In the genomic region with DNA sequence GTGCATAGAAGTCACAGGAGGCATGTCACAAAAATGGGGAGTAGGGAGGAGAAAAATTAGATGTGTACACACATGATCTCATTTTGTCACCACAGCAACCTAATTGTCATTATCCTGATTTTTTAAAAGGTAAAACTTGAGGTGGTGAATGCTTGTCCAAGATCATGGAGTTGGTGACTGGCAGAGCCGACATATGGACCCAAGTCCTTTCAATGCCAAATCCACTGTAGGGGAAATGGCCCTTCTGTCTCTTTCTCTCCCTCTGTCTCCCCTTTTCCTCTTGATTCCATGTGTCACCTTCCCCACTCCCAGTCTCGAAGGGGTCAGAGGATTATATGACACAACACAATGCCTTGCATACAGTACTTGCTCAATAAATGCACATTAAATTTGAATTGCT, we compare ENCODE assay signal across 12 cellular contexts.
DNase-seq lines count a peak whose midpoint lies in the region; ATAC-seq and TF ChIP-seq lines count a peak whose summit lies in the region.
"Had no signal": no experiment of that assay in that cellular context is flagged by ENCODE, and none has a peak within 500 bp of the region (broad histone marks: within the 10 kb centered on the region; RNA-seq: fewer than 3 reads in every experiment).

No MANE protein-coding gene starts in this region.

- CTCF ChIA-PET in HEK293 (lab: Yijun Ruan, JAX): no interaction called here

- no peaks in the 10 kb centered on the region for H3K36me3 ChIP-seq in HEK293 (ENCODE audit: control insufficient read depth in 2 of 2, insufficient read depth in 1 of 2, low read length in 2 of 2)
- H3K36me3 ChIP-seq in RWPE2 (ENCODE audit: low read depth): no peaks in the 10 kb centered on the region
- no peaks in the 10 kb centered on the region for H3K36me3 ChIP-seq in esophagus muscularis mucosa
- H3K36me3 ChIP-seq: HAP-1, prostate gland had no signal

- TF ChIP-seq POLR2A in esophagus muscularis mucosa (IDR thresholded peaks at IDR 0.05; ENCODE audit: low read depth): no peak

- WGBS in esophagus muscularis mucosa: 92% methylated on average over 2 of the region's 2 CpGs

- H3K4me1 ChIP-seq in HEK293 (ENCODE audit: control insufficient read depth, insufficient read depth, low read length) (no peaks in the 10 kb centered on the region), RWPE2 (ENCODE audit: insufficient read depth, poor library complexity, severe bottlenecking) (peaks cover 31% of the 10 kb centered on the region), esophagus muscularis mucosa (peaks cover 13 to 18% (median 16%) of the 10 kb centered on the region in 4 donors)
- H3K4me1 ChIP-seq: HAP-1 had no signal

- H3K27ac ChIP-seq in HEK293 (ENCODE audit: extremely low read depth, low read depth, low read length): no peak overlapping the region
- H3K27ac ChIP-seq in RWPE2 (ENCODE audit: poor library complexity, severe bottlenecking): peak overlapping the region; percentile 99
- peak overlapping the region; percentile 41 to 63 (median 50) for H3K27ac ChIP-seq in esophagus muscularis mucosa (replicated peaks in 1 of 4)
- H3K27ac ChIP-seq in skin epidermis: peak overlapping the region in 11 of 21 experiments; percentile 4 to 69 (median 40)
- H3K27ac ChIP-seq: C4-2B, prostate gland had no signal

- H3K9me3 ChIP-seq in HEK293 (ENCODE audit: control insufficient read depth, insufficient read depth, low read depth, low read length) (no peaks in the 10 kb centered on the region), RWPE2 (ENCODE audit: severe bottlenecking) (no peaks in the 10 kb centered on the region), esophagus muscularis mucosa (no peaks in the 10 kb centered on the region)
- H3K9me3 ChIP-seq: HAP-1, prostate gland had no signal

- no peak for DNase-seq in RWPE2 (ENCODE audit: low spot score)
- no peak for DNase-seq in esophagus muscularis mucosa (ENCODE audit: extremely low spot score)
- no peak for DNase-seq in SK-N-DZ (ENCODE audit: low spot score)
- DNase-seq in AG08396 (ENCODE audit: low spot score): no peak
- no peak for DNase-seq in stimulated activated naive CD8-positive, alpha-beta T cell treated with anti-CD3 and anti-CD28 coated beads, Interleukin-15, Interleukin-2, amounts not matched to agents 100 U/mL and 50 U/mL, for 24 hours

- H3K4me3 ChIP-seq in HEK293 (ENCODE audit: low read depth, low read length) (no peak overlapping the region), RWPE2 (ENCODE audit: severe bottlenecking) (no peak overlapping the region), esophagus muscularis mucosa (no peak overlapping the region), skin epidermis (no peak overlapping the region)
- H3K4me3 ChIP-seq: HAP-1, prostate gland had no signal

- ATAC-seq in RWPE2 (ENCODE audit: low read depth) (no peak), HG03457 (IDR thresholded peaks at IDR 0.05; ENCODE audit: unreplicated experiment) (no peak)
- ATAC-seq in stimulated activated naive CD8-positive, alpha-beta T cell treated with anti-CD3 and anti-CD28 coated beads, Interleukin-15, Interleukin-2, amounts not matched to agents 100 U/mL and 50 U/mL, for 24 hours: no peak
- ATAC-seq: stimulated activated memory B cell treated with anti-CD40 and anti-IgM and Interleukin-4, amounts not matched to agents 10 μg/mL and 1 μg/mL and 100 μg/mL, for 72 hours had no signal

- intact Hi-C loops in esophagus muscularis mucosa (cut with DNase I): no loop called here

- POLR2A ChIA-PET in HEK293 (lab: Yijun Ruan, JAX): interaction anchor here (1.1 to 1.6 kb wide), 2 partner anchors 11 to 66 kb away, joined by 4 to 6 read pairs; a partner anchor contains a TSS

- H3K27me3 ChIP-seq in RWPE2 (ENCODE audit: insufficient read depth, poor library complexity, severe bottlenecking) (no peaks in the 10 kb centered on the region), esophagus muscularis mucosa (no peaks in the 10 kb centered on the region)

- TF ChIP-seq CTCF in HEK293 (tag by site-specific recombination; IDR thresholded peaks at IDR 0.05): no peak
- TF ChIP-seq CTCF in RWPE2 (IDR thresholded peaks at IDR 0.05; ENCODE audit: poor library complexity, severe bottlenecking): no peak
- TF ChIP-seq CTCF in esophagus muscularis mucosa (IDR thresholded peaks at IDR 0.05): no peak

- no peak for TF ChIP-seq EP300 in esophagus muscularis mucosa (IDR thresholded peaks at IDR 0.05)

TF ChIP-seq in HEK293, 187 proteins besides CTCF, POLR2A, EP300 and RAD21:
- TF ChIP-seq ZNF792 (tag by site-specific recombination; IDR thresholded peaks at IDR 0.05) (peak; percentile 25; the same call in 1 of the 2 replicates), ZNF664 (tag by site-specific recombination; IDR thresholded peaks at IDR 0.05) (peak; percentile 53; the same call in 1 of the 2 replicates), ZNF701 (tag by site-specific recombination; IDR thresholded peaks at IDR 0.05) (no peak), ZNF560 (tag by site-specific recombination; IDR thresholded peaks at IDR 0.05; ENCODE audit: borderline replicate concordance) (no peak), ZNF202 (tag by site-specific recombination; IDR thresholded peaks at IDR 0.05; ENCODE audit: borderline replicate concordance) (no peak), RBAK (tag by site-specific recombination; IDR thresholded peaks at IDR 0.05) (no peak), SCRT2 (tag by site-specific recombination; IDR thresholded peaks at IDR 0.05) (no peak), ZNF37A (tag by site-specific recombination; IDR thresholded peaks at IDR 0.05) (no peak), ZNF121 (tag by site-specific recombination; IDR thresholded peaks at IDR 0.05) (no peak)
